Comparison of ENCODE assay signal across 13 cellular contexts in the genomic region with DNA sequence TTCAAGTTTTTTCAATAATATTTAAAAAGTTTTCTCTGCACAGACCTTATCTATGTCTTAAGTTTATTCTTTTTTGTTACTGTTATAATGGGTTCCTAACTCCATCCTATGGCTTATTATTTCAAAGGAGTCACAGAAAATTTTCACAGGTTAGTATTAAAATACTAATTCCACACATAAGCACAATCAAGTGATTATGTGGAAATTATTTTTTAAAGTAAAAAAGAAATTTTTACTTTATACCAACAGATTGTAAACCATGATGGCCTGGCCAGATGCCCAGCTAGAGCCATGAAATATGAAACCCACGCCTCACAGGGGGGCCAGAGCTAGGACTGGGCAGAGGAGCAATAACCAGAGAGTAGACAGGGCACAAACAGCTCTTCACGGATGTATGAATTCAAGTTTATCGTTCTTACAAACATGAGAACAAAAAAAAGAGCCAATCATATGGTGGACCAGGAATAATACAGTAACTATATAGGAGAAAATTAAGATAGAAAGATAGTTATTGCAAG. TPM values are rescaled to one million over a fixed set of nuclear protein-coding genes. Genes with fewer than 3 reads are reported as not detected.
A peak's percentile ranks its signal among the peaks of the same experiment; 100 is the strongest.
DNase-seq lines count a peak whose midpoint lies in the region; ATAC-seq and TF ChIP-seq lines count a peak whose summit lies in the region.
"Had no signal": no experiment of that assay in that cellular context is flagged by ENCODE, and none has a peak within 500 bp of the region (broad histone marks: within the 10 kb centered on the region; RNA-seq: fewer than 3 reads in every experiment).

No MANE protein-coding gene starts in this region.

- no peak overlapping the region for H3K18ac ChIP-seq in neuronal stem cell (ENCODE audit: low read length)

- H3K4me1 ChIP-seq in neuronal stem cell (ENCODE audit: control insufficient read depth in 2 of 2, insufficient read depth in 1 of 2, low read depth in 1 of 2, low read length in 2 of 2) = peaks cover 0 to 3% of the 10 kb centered on the region in 2 donors

- H3K27ac Mint-ChIP-seq in osteocyte (ENCODE audit: unreplicated experiment) = peak overlapping the region; percentile 91
- H3K27ac Mint-ChIP-seq in stimulated activated effector memory CD8-positive, alpha-beta T cell treated with anti-CD3 and anti-CD28 coated beads, Interleukin-12 subunit alpha, Interleukin-12 subunit beta, amount 100 ng/mL, for 72 hours = no peak overlapping the region
- H3K27ac Mint-ChIP-seq: activated CD4-positive, alpha-beta memory T cell treated with anti-CD3 and anti-CD28 coated beads, Interleukin-2, amount 10 ng/mL, durations not matched to agents 7 days and 5 days had no signal

- no peak overlapping the region for H3K27ac ChIP-seq in neuronal stem cell (replicated peaks; ENCODE audit: low read length)

- H3K79me1 ChIP-seq in neuronal stem cell (ENCODE audit: low read depth, low read length) = peaks cover 2% of the 10 kb centered on the region

- H3K23ac ChIP-seq in neuronal stem cell (ENCODE audit: low read depth, low read length, poor library complexity) = no peak overlapping the region

- H4K8ac ChIP-seq in neuronal stem cell (ENCODE audit: low read depth, low read length) = no peak overlapping the region

- H3K4me1 Mint-ChIP-seq in osteocyte (ENCODE audit: unreplicated experiment) = peaks cover 62% of the 10 kb centered on the region
- peaks cover 21% of the 10 kb centered on the region for H3K4me1 Mint-ChIP-seq in stimulated activated effector memory CD8-positive, alpha-beta T cell treated with anti-CD3 and anti-CD28 coated beads, Interleukin-12 subunit alpha, Interleukin-12 subunit beta, amount 100 ng/mL, for 72 hours

- WGBS in neuronal stem cell (ENCODE audit: extremely low coverage in 2 of 2, insufficient read length in 2 of 2, insufficient replicate concordance in 1 of 2), 2 donors = no CpG with 5 or more reads among the region's 3 CpGs

- no peak overlapping the region for H2BK5ac ChIP-seq in neuronal stem cell (ENCODE audit: low read length)

- H2BK120ac ChIP-seq in neuronal stem cell (ENCODE audit: low read depth, low read length) = no peak overlapping the region

- H2BK15ac ChIP-seq in neuronal stem cell (ENCODE audit: low read length) = no peak overlapping the region

- no peak overlapping the region for H2AK5ac ChIP-seq in neuronal stem cell (ENCODE audit: low read depth, low read length)

- H3K27me3 ChIP-seq in neuronal stem cell (ENCODE audit: control insufficient read depth in 3 of 3, insufficient read depth in 3 of 3, low read depth in 1 of 3, low read length in 3 of 3) = no peaks in the 10 kb centered on the region

- no peaks in the 10 kb centered on the region for H3K27me3 Mint-ChIP-seq in osteocyte (ENCODE audit: unreplicated experiment)
- H3K27me3 Mint-ChIP-seq: activated CD4-positive, alpha-beta memory T cell treated with anti-CD3 and anti-CD28 coated beads, Interleukin-2, amount 10 ng/mL, durations not matched to agents 7 days and 5 days had no signal

- H3K9me3 ChIP-seq in neuronal stem cell (replicated peaks in 1 of 2; ENCODE audit: control insufficient read depth in 2 of 2, insufficient read depth in 1 of 2, low read depth in 1 of 2, low read length in 2 of 2) = no peaks in the 10 kb centered on the region

- no peak overlapping the region for H3K4me2 ChIP-seq in neuronal stem cell (ENCODE audit: insufficient read depth, low read length, poor library complexity, severe bottlenecking)

- no peak overlapping the region for H3K4ac ChIP-seq in neuronal stem cell (ENCODE audit: low read length)

- no peak overlapping the region for H3K14ac ChIP-seq in neuronal stem cell (ENCODE audit: low read length)

- no peak overlapping the region for H4K91ac ChIP-seq in neuronal stem cell (ENCODE audit: low read depth, low read length, poor library complexity)

- peak overlapping the region; percentile 60 for H3K4me3 Mint-ChIP-seq in osteocyte (ENCODE audit: unreplicated experiment)
- no peak overlapping the region for H3K4me3 Mint-ChIP-seq in stimulated activated effector memory CD8-positive, alpha-beta T cell treated with anti-CD3 and anti-CD28 coated beads, Interleukin-12 subunit alpha, Interleukin-12 subunit beta, amount 100 ng/mL, for 72 hours
- H3K4me3 Mint-ChIP-seq: activated CD4-positive, alpha-beta memory T cell treated with anti-CD3 and anti-CD28 coated beads, Interleukin-2, amount 10 ng/mL, durations not matched to agents 7 days and 5 days had no signal

- no peaks in the 10 kb centered on the region for H3K36me3 Mint-ChIP-seq in osteocyte (ENCODE audit: unreplicated experiment)
- no peaks in the 10 kb centered on the region for H3K36me3 Mint-ChIP-seq in stimulated activated effector memory CD8-positive, alpha-beta T cell treated with anti-CD3 and anti-CD28 coated beads, Interleukin-12 subunit alpha, Interleukin-12 subunit beta, amount 100 ng/mL, for 72 hours

- H2AFZ ChIP-seq in neuronal stem cell (ENCODE audit: low read length) = no peak overlapping the region

- no peak for TF ChIP-seq CTCF in astrocyte of the spinal cord (IDR thresholded peaks at IDR 0.05; ENCODE audit: low read depth, low read length)
- TF ChIP-seq CTCF in osteocyte (IDR thresholded peaks at IDR 0.05) = no peak

- no peak overlapping the region for H3K9ac ChIP-seq in neuronal stem cell (ENCODE audit: low read depth, low read length, poor library complexity)

- DNase-seq in GM03348 (ENCODE audit: low spot score) = peak; percentile 55
- peak; percentile 59 for DNase-seq in NCI-H2029 (lab: John Stamatoyannopoulos, UW)
- DNase-seq in astrocyte of the spinal cord (ENCODE audit: low read depth, low spot score) = peak; percentile 82
- DNase-seq in osteocyte (ENCODE audit: extremely low spot score, unreplicated experiment) = no peak
- DNase-seq in stimulated activated effector memory CD8-positive, alpha-beta T cell treated with anti-CD3 and anti-CD28 coated beads, Interleukin-12 subunit alpha, Interleukin-12 subunit beta, amount 100 ng/mL, for 72 hours (ENCODE audit: low spot score in 2 of 2) = no peak
- no peak for DNase-seq in nucleus accumbens (lab: John Stamatoyannopoulos, UW)
- DNase-seq in neuronal stem cell (ENCODE audit: low spot score) = no peak
- DNase-seq in effector CD4-positive, alpha-beta T cell = no peak
- DNase-seq: activated CD4-positive, alpha-beta memory T cell treated with anti-CD3 and anti-CD28 coated beads, Interleukin-2, amount 10 ng/mL, durations not matched to agents 7 days and 5 days; central memory CD4-positive, alpha-beta T cell; stimulated activated naive CD8-positive, alpha-beta T cell treated with anti-CD3 and anti-CD28 coated beads, Interleukin-15, Interleukin-2, amounts not matched to agents 100 U/mL and 50 U/mL, for 24 hours had no signal

- no peak overlapping the region for H3K4me3 ChIP-seq in astrocyte of the spinal cord (ENCODE audit: low read depth, low read length)
- H3K4me3 ChIP-seq in neuronal stem cell (ENCODE audit: low read length in 2 of 2) = no peak overlapping the region

- H3K36me3 ChIP-seq in neuronal stem cell (replicated peaks in 1 of 2; ENCODE audit: control insufficient read depth in 2 of 2, insufficient read depth in 2 of 2, low read length in 2 of 2) = no peaks in the 10 kb centered on the region

- ATAC-seq in stimulated activated effector memory CD8-positive, alpha-beta T cell treated with anti-CD3 and anti-CD28 coated beads, Interleukin-12 subunit alpha, Interleukin-12 subunit beta, amount 100 ng/mL, for 72 hours = no peak
- ATAC-seq: Panc1; sciatic nerve; stimulated activated naive CD8-positive, alpha-beta T cell treated with anti-CD3 and anti-CD28 coated beads, Interleukin-15, Interleukin-2, amounts not matched to agents 100 U/mL and 50 U/mL, for 24 hours had no signal

- H2BK12ac ChIP-seq in neuronal stem cell (ENCODE audit: low read length) = no peak overlapping the region

- in situ Hi-C loops in astrocyte of the spinal cord (cut with HindIII; ENCODE audit: low sequenced_read_pairs) = no loop called here

- no peaks in the 10 kb centered on the region for H3K9me3 Mint-ChIP-seq in osteocyte (ENCODE audit: unreplicated experiment)
- no peaks in the 10 kb centered on the region for H3K9me3 Mint-ChIP-seq in stimulated activated effector memory CD8-positive, alpha-beta T cell treated with anti-CD3 and anti-CD28 coated beads, Interleukin-12 subunit alpha, Interleukin-12 subunit beta, amount 100 ng/mL, for 72 hours
- H3K9me3 Mint-ChIP-seq: activated CD4-positive, alpha-beta memory T cell treated with anti-CD3 and anti-CD28 coated beads, Interleukin-2, amount 10 ng/mL, durations not matched to agents 7 days and 5 days had no signal

RNA-seq across cellular contexts. Expression of a gene that starts 34.0 kb away (rescaled TPM):
- 32.0 and 33.1 TPM in 2 replicates for total RNA-seq in osteocyte
- 27.5 TPM for polyA plus RNA-seq in neuronal stem cell (2013, experiment 1 of 2)
- polyA plus RNA-seq in neuronal stem cell (2013, experiment 2 of 2) = 28.7 TPM

Comparison
In these comparisons a context has a peak if more than half of its experiments do, and no peak if none do; other contexts are left out.
1. DNase-seq: peak in GM03348 (single experiment), NCI-H2029 (single experiment) and astrocyte of the spinal cord (single experiment); none in osteocyte (single experiment), stimulated activated effector memory CD8-positive, alpha-beta T cell treated with anti-CD3 and anti-CD28 coated beads, Interleukin-12 subunit alpha, Interleukin-12 subunit beta, amount 100 ng/mL, for 72 hours (0 of 2), nucleus accumbens (0 of 56), neuronal stem cell (single experiment) and effector CD4-positive, alpha-beta T cell (single experiment).